In the genomic region with DNA sequence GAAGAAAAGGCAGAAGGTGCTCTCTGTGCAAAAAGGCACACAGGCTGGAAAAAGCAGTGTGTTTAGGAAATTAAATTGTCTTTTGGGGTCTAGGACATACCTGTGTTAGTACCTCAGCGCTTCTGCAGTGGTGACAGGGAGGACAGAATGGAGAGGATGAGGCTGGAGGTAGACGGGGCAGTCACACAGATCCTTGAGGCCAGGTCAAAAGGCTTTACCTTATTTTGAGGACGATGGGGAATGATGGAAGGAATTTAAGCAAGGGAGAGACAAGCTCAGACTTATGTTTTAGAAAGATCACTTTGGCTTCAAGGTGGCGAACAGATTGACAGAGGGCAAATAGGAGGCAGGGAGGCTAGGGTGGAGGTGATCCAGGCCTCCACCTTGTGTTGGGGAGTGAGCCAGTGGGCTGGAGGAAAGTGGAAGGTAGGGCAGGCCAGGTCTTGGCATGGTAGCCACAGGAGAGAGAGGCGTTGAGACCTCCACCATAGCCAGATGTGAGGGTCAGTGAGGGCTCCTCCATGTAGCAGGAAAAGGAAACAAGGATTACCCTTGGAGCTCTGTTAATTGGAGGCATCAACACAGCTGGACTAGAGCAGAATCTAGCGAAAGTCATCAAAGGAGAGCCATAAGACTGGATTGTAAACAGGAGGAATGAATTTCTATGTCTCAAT, we compare ENCODE assay signal across 23 cellular contexts. TPM values are rescaled to one million over a fixed set of nuclear protein-coding genes. Genes with fewer than 3 reads are reported as not detected.
"Had no signal": no experiment of that assay in that cellular context is flagged by ENCODE, and none has a peak within 500 bp of the region (broad histone marks: within the 10 kb centered on the region; RNA-seq: fewer than 3 reads in every experiment).

No MANE protein-coding gene starts in this region.

- H3K9me3 ChIP-seq: SJSA1, transverse colon had no signal

- H3K4me1 ChIP-seq: neural progenitor cell, SJSA1, transverse colon had no signal

- H3K27me3 ChIP-seq: neural progenitor cell, SJSA1, transverse colon had no signal

- H3K36me3 ChIP-seq: neural progenitor cell, SJSA1, transverse colon, WERI-Rb-1 had no signal

- ATAC-seq: activated CD8-positive, alpha-beta memory T cell treated with anti-CD3 and anti-CD28 coated beads, Interleukin-2, amount 10 ng/mL, durations not matched to agents 7 days and 5 days; activated CD8-positive, alpha-beta T cell treated with anti-CD3 and anti-CD28 coated beads for 36 hours; activated naive CD8-positive, alpha-beta T cell treated with anti-CD3 and anti-CD28 coated beads, Interleukin-2, amount 50 U/mL, for 24 hours; naive thymus-derived CD8-positive, alpha-beta T cell; stimulated activated naive CD8-positive, alpha-beta T cell treated with anti-CD3 and anti-CD28 coated beads, Interleukin-15, Interleukin-2, amounts not matched to agents 100 U/mL and 50 U/mL, for 24 hours had no signal

- H3K4me3 ChIP-seq: neural progenitor cell, SJSA1, transverse colon had no signal

- H3K9ac ChIP-seq: neural progenitor cell had no signal

- DNase-seq: activated CD4-positive, alpha-beta T cell treated with anti-CD3 and anti-CD28 coated beads, Interleukin-2, amount 10 ng/mL, durations not matched to agents 7 days and 5 days; activated CD4-positive, CD25-positive, alpha-beta regulatory T cell treated with anti-CD3 and anti-CD28 coated beads, Interleukin-2, amount 50 U/mL, for 72 hours; activated CD8-positive, alpha-beta memory T cell treated with anti-CD3 and anti-CD28 coated beads, Interleukin-2, amount 10 ng/mL, durations not matched to agents 7 days and 5 days; activated CD8-positive, alpha-beta T cell treated with anti-CD3 and anti-CD28 coated beads for 36 hours; activated effector memory CD4-positive, alpha-beta T cell treated with anti-CD3 and anti-CD28 coated beads, Interleukin-2, amount 50 U/mL, for 16 hours; activated naive CD4-positive, alpha-beta T cell treated with anti-CD3 and anti-CD28 coated beads, Interleukin-2, amount 50 U/mL, for 16 hours; activated naive CD8-positive, alpha-beta T cell treated with anti-CD3 and anti-CD28 coated beads, Interleukin-2, amount 50 U/mL, for 24 hours; activated T-cell treated with anti-CD3 and anti-CD28 coated beads for 4 hours; caudate nucleus; hippocampal formation; naive thymus-derived CD8-positive, alpha-beta T cell; stimulated activated CD4-positive, alpha-beta T cell treated with anti-CD3 and anti-CD28 coated beads, Interleukin-4, amount 100 ng/mL, for 4 hours; stimulated activated naive CD8-positive, alpha-beta T cell treated with anti-CD3 and anti-CD28 coated beads, Interleukin-15, Interleukin-2, amounts not matched to agents 100 U/mL and 50 U/mL, for 24 hours; substantia nigra; T-helper 1 cell; transverse colon; WERI-Rb-1 had no signal

- H3K27ac ChIP-seq: neural progenitor cell, SJSA1, transverse colon, WERI-Rb-1 had no signal

RNA-seq across cellular contexts. Expression of a gene that starts 4.2 kb away (rescaled TPM):
- total RNA-seq: activated CD4-positive, alpha-beta T cell treated with anti-CD3 and anti-CD28 coated beads, Interleukin-2, amount 10 ng/mL, durations not matched to agents 7 days and 5 days; activated CD8-positive, alpha-beta memory T cell treated with anti-CD3 and anti-CD28 coated beads, Interleukin-2, amount 10 ng/mL, durations not matched to agents 7 days and 5 days; activated CD8-positive, alpha-beta T cell treated with anti-CD3 and anti-CD28 coated beads for 36 hours; dermis microvascular lymphatic vessel endothelial cell; fibroblast of villous mesenchyme; naive thymus-derived CD8-positive, alpha-beta T cell; osteoblast; progenitor cell of endocrine pancreas; SJSA1 had no signal
- polyA plus RNA-seq: naive thymus-derived CD8-positive, alpha-beta T cell had no signal
